ENCODE assay signal across 8 cellular contexts in the genomic region with DNA sequence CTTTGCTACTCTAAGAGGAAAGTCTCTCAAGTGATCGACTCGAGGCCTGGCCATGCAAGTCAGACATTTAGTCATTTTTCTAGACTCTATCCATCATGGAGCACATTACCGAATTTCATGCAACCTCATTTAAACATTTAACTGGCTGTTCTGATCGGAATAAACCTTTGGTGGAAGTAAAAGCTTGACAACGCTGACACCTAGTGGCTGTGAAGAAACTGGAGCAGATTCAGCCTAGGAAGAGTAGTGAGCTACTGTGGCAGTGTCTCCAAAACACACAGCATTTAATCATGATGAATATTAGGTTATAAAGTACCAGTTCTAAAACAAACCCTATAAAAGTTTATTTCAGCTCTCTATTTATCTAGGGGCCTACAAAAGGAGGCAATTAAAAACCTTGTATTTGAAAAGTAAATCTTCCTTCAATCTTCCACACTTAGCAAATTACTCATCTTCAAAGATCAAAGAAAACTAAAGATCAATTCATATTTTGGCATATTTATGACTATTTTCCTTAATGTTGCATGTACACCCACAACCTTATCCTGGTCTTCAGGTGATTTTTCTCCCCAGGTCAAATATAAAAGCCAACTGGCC.
DNase-seq lines count a peak whose midpoint lies in the region; FAIRE-seq and TF ChIP-seq lines count a peak whose summit lies in the region.

No MANE protein-coding gene starts in this region.

- DNase-seq in AG09319 (ENCODE audit: extremely low read depth, low read depth) = no peak
- peak; percentile 32 for DNase-seq in GM10266 (ENCODE audit: extremely low spot score)
- peak; percentile 55 for DNase-seq in HFFc6
- DNase-seq in MV-4-11 (lab: John Stamatoyannopoulos, UW) = peak; percentile 46
- peak; percentile 6 for DNase-seq in epithelial cell of proximal tubule (ENCODE audit: low read depth)
- peak; percentile 71 for DNase-seq in myocyte (ENCODE audit: low read depth)
- DNase-seq in posterior vena cava (ENCODE audit: low spot score) = no peak

- H3K9me3 Mint-ChIP-seq in HFFc6 = no peaks in the 10 kb centered on the region

- H3K4me1 Mint-ChIP-seq in HFFc6 (ENCODE audit: low read depth) = no peaks in the 10 kb centered on the region

- TF ChIP-seq CTCF in AG09319 (IDR thresholded peaks at IDR 0.05; ENCODE audit: low read depth, low read length) (peak; percentile 41), GM10266 (IDR thresholded peaks at IDR 0.05; ENCODE audit: control insufficient read depth, insufficient read depth, low read depth, missing control alignments) (peak; percentile 75), HFFc6 (IDR thresholded peaks at IDR 0.05) (peak; percentile 85), epithelial cell of proximal tubule (conservative IDR thresholded peaks at IDR 0.05; ENCODE audit: low read depth, low read length) (peak; percentile 88)

- no peaks in the 10 kb centered on the region; the same call in 1 of the 2 replicates for H3K27me3 Mint-ChIP-seq in HFFc6 (ENCODE audit: insufficient read depth)

- intact Hi-C loops in posterior vena cava (cut with DNase I) = no loop called here

- H3K4me3 ChIP-seq in epithelial cell of proximal tubule (ENCODE audit: low read depth, low read length) = no peak overlapping the region

- FAIRE-seq in TTC549 (lab: Jason Lieb, UNC) = peak; percentile 53

- no peak overlapping the region for H3K27ac Mint-ChIP-seq in HFFc6

- no peaks in the 10 kb centered on the region for H3K36me3 Mint-ChIP-seq in HFFc6 (ENCODE audit: low read depth)

- no peak overlapping the region for H3K4me3 Mint-ChIP-seq in HFFc6

Comparison
In these comparisons a context has a peak if more than half of its experiments do, and no peak if none do; other contexts are left out.
1. DNase-seq: peak in GM10266 (single experiment), HFFc6 (single experiment), MV-4-11 (single experiment), epithelial cell of proximal tubule (single experiment) and myocyte (single experiment); none in AG09319 (single experiment) and posterior vena cava (single experiment).
2. Peak in every context shown above with its lines, with median percentiles within 50 percentile points of each other: CTCF ChIP-seq.